Comparison of ENCODE assay signal across 8 cellular contexts in genomic region chr16:50367777-50368409, GRCh38. TPM values are rescaled to one million over a fixed set of nuclear protein-coding genes. Genes with fewer than 3 reads are reported as not detected.
DNase-seq lines count a peak whose midpoint lies in the region; ATAC-seq and TF ChIP-seq lines count a peak whose summit lies in the region.

No MANE protein-coding gene starts in this region.

- H3K9me3 ChIP-seq in skeletal muscle tissue (ENCODE audit: control insufficient read depth in 3 of 3, low read length in 3 of 3), result no peaks in the 10 kb centered on the region

- H3K4me3 ChIP-seq in H7 (ENCODE audit: insufficient read depth, low read depth, low read length) (peak overlapping the region; percentile 73), skeletal muscle tissue (ENCODE audit: low read length in 3 of 3) (peak overlapping the region; percentile 69 to 76 (median 75))

- peak overlapping the region; percentile 32 for H3K27ac ChIP-seq in foreskin keratinocyte
- no peak overlapping the region for H3K27ac ChIP-seq in skeletal muscle tissue (ENCODE audit: low read depth, low read length)

- ATAC-seq in SK-N-SH treated with all-trans-retinoic acid at 6 μM for 48 hours, result peak; percentile 9; the same call in 2 of the 3 replicates
- ATAC-seq in foreskin keratinocyte, result peak; percentile 58

- H3K36me3 ChIP-seq in H7 (replicated peaks; ENCODE audit: control insufficient read depth, insufficient read depth, low read length) (peaks cover 13% of the 10 kb centered on the region), skeletal muscle tissue (ENCODE audit: control insufficient read depth in 3 of 3, insufficient read depth in 3 of 3, low read length in 3 of 3) (peaks cover 10 to 20% (median 11%) of the 10 kb centered on the region in 3 donors)

- H3K9ac ChIP-seq in skeletal muscle tissue (ENCODE audit: low read depth in 1 of 3, low read length in 3 of 3), result peak overlapping the region; percentile 77 to 81 (median 79)

- TF ChIP-seq CTCF in foreskin keratinocyte (conservative IDR thresholded peaks at IDR 0.05), result no peak

- peaks cover 14% of the 10 kb centered on the region for H3K4me1 ChIP-seq in foreskin keratinocyte
- peaks cover 14 to 31% (median 23%) of the 10 kb centered on the region in 3 donors for H3K4me1 ChIP-seq in skeletal muscle tissue (ENCODE audit: control insufficient read depth in 3 of 3, insufficient read depth in 3 of 3, low read length in 3 of 3)

- no peaks in the 10 kb centered on the region for H3K27me3 ChIP-seq in H7 (ENCODE audit: control insufficient read depth, insufficient read depth, low read length)
- H3K27me3 ChIP-seq in foreskin keratinocyte, result no peaks in the 10 kb centered on the region
- no peaks in the 10 kb centered on the region for H3K27me3 ChIP-seq in skeletal muscle tissue (ENCODE audit: control insufficient read depth in 3 of 3, insufficient read depth in 3 of 3, low read length in 3 of 3)

- DNase-seq in H7 (no peak), foreskin keratinocyte (peak; percentile 32 to 57), ureter (ENCODE audit: low spot score) (no peak), NCI-H526 (lab: John Stamatoyannopoulos, UW) (no peak), SHP77 treated with DMSO at 0.1 percent for 48 hours (lab: John Stamatoyannopoulos, UW) (no peak), GDM1 (lab: John Stamatoyannopoulos, UW) (no peak)

TF ChIP-seq in SK-N-SH treated with all-trans-retinoic acid at 6 μM for 48 hours, 23 proteins besides CTCF, POLR2A, EP300 and RAD21:
- TF ChIP-seq POU6F1 (CRISPR knock-in tag; IDR thresholded peaks at IDR 0.05; ENCODE audit: borderline replicate concordance, low read depth), result no peak
- TF ChIP-seq GLIS3 (CRISPR knock-in tag; IDR thresholded peaks at IDR 0.05), result no peak
- TF ChIP-seq ZC3H10 (CRISPR knock-in tag; IDR thresholded peaks at IDR 0.05), result no peak
- no peak for TF ChIP-seq TSHZ2 (CRISPR knock-in tag; IDR thresholded peaks at IDR 0.05)
- TF ChIP-seq ZNF70 (CRISPR knock-in tag; IDR thresholded peaks at IDR 0.05), result no peak
- TF ChIP-seq TOX (CRISPR knock-in tag; IDR thresholded peaks at IDR 0.05; ENCODE audit: borderline replicate concordance), result no peak
- TF ChIP-seq RARB (CRISPR knock-in tag; IDR thresholded peaks at IDR 0.05), result no peak
- TF ChIP-seq CSRNP3 (CRISPR knock-in tag; IDR thresholded peaks at IDR 0.05), result no peak

RNA-seq across cellular contexts. Expression of gene BRD7, which starts 0.9 kb away (rescaled TPM):
- 86.5 and 121 TPM in 2 replicates for total RNA-seq in H7 (2014; rRNA removed; shearing (Covaris generic))
- total RNA-seq in foreskin keratinocyte (71.0 and 78.8 TPM in 2 replicates), skeletal muscle tissue (32.9 TPM), ureter (63.7 TPM)
- 48.7 and 58.9 TPM in 2 replicates for polyA plus RNA-seq in foreskin keratinocyte

Comparison
In these comparisons a context has a peak if more than half of its experiments do, and no peak if none do; other contexts are left out.
1. DNase-seq: peak in foreskin keratinocyte (2 of 2); none in H7 (single experiment), ureter (single experiment), NCI-H526 (0 of 2), SHP77 treated with DMSO at 0.1 percent for 48 hours (single experiment) and GDM1 (single experiment).